8 cellular contexts compared by ENCODE assay signal in genomic region chr21:38913120-38913975, GRCh38.
A peak's percentile ranks its signal among the peaks of the same experiment; 100 is the strongest.
DNase-seq lines count a peak whose midpoint lies in the region; ATAC-seq and TF ChIP-seq lines count a peak whose summit lies in the region.

No MANE protein-coding gene starts in this region.

- POLR2A ChIA-PET in activated CD8-positive, alpha-beta T cell treated with anti-CD3 and anti-CD28 coated beads for 36 hours (lab: Charles Lee): no interaction called here

- no peaks in the 10 kb centered on the region for H3K36me3 ChIP-seq in left ventricle myocardium inferior

- no peaks in the 10 kb centered on the region for H3K9me3 ChIP-seq in left ventricle myocardium inferior (replicated peaks)

- no peaks in the 10 kb centered on the region for H3K36me3 Mint-ChIP-seq in activated CD8-positive, alpha-beta T cell treated with anti-CD3 and anti-CD28 coated beads for 36 hours (ENCODE audit: low read depth)
- no peaks in the 10 kb centered on the region for H3K36me3 Mint-ChIP-seq in activated T-helper 2 cell treated with anti-CD3 and anti-CD28 coated beads, Interferon-gamma antibody, Interleukin-2, Interleukin-4, amounts not matched to agents 10 μg/mL and 5 μg/mL and 100 μg/mL, durations not matched to agents 14 hours and 24 hours and 36 hours (ENCODE audit: low read depth)

- H3K4me3 Mint-ChIP-seq in activated CD8-positive, alpha-beta T cell treated with anti-CD3 and anti-CD28 coated beads for 36 hours: no peak overlapping the region
- H3K4me3 Mint-ChIP-seq in activated T-helper 2 cell treated with anti-CD3 and anti-CD28 coated beads, Interferon-gamma antibody, Interleukin-2, Interleukin-4, amounts not matched to agents 10 μg/mL and 5 μg/mL and 100 μg/mL, durations not matched to agents 14 hours and 24 hours and 36 hours (ENCODE audit: low read depth): no peak overlapping the region

- H3K4me1 Mint-ChIP-seq in activated CD8-positive, alpha-beta T cell treated with anti-CD3 and anti-CD28 coated beads for 36 hours (ENCODE audit: low read depth): peaks cover 5% of the 10 kb centered on the region
- H3K4me1 Mint-ChIP-seq in activated T-helper 2 cell treated with anti-CD3 and anti-CD28 coated beads, Interferon-gamma antibody, Interleukin-2, Interleukin-4, amounts not matched to agents 10 μg/mL and 5 μg/mL and 100 μg/mL, durations not matched to agents 14 hours and 24 hours and 36 hours (ENCODE audit: low read depth): peaks cover 23% of the 10 kb centered on the region

- H3K4me3 ChIP-seq in left ventricle myocardium inferior: peak overlapping the region; percentile 48

- H3K27me3 ChIP-seq in left ventricle myocardium inferior (ENCODE audit: low read depth): no peaks in the 10 kb centered on the region

- peaks cover 59% of the 10 kb centered on the region for H3K4me1 ChIP-seq in left ventricle myocardium inferior

- CTCF ChIA-PET in activated CD8-positive, alpha-beta T cell treated with anti-CD3 and anti-CD28 coated beads for 36 hours (lab: Charles Lee): no interaction called here

- no peaks in the 10 kb centered on the region for H3K9me3 Mint-ChIP-seq in activated CD8-positive, alpha-beta T cell treated with anti-CD3 and anti-CD28 coated beads for 36 hours
- no peaks in the 10 kb centered on the region for H3K9me3 Mint-ChIP-seq in activated T-helper 2 cell treated with anti-CD3 and anti-CD28 coated beads, Interferon-gamma antibody, Interleukin-2, Interleukin-4, amounts not matched to agents 10 μg/mL and 5 μg/mL and 100 μg/mL, durations not matched to agents 14 hours and 24 hours and 36 hours

- no peak for TF ChIP-seq CTCF in activated CD8-positive, alpha-beta T cell treated with anti-CD3 and anti-CD28 coated beads for 36 hours (IDR thresholded peaks at IDR 0.05)
- no peak for TF ChIP-seq CTCF in left ventricle myocardium inferior (IDR thresholded peaks at IDR 0.05; ENCODE audit: borderline replicate concordance)

- no peak overlapping the region for H3K27ac Mint-ChIP-seq in activated CD8-positive, alpha-beta T cell treated with anti-CD3 and anti-CD28 coated beads for 36 hours
- no peak overlapping the region for H3K27ac Mint-ChIP-seq in activated T-helper 2 cell treated with anti-CD3 and anti-CD28 coated beads, Interferon-gamma antibody, Interleukin-2, Interleukin-4, amounts not matched to agents 10 μg/mL and 5 μg/mL and 100 μg/mL, durations not matched to agents 14 hours and 24 hours and 36 hours

- intact Hi-C loops in activated CD8-positive, alpha-beta T cell treated with anti-CD3 and anti-CD28 coated beads for 36 hours (cut with micrococcal nuclease): no loop called here
- intact Hi-C loops in left ventricle myocardium inferior (cut with micrococcal nuclease): no loop called here
- intact Hi-C loops in activated T-helper 2 cell treated with anti-CD3 and anti-CD28 coated beads, Interferon-gamma antibody, Interleukin-2, Interleukin-4, amounts not matched to agents 10 μg/mL and 5 μg/mL and 100 μg/mL, durations not matched to agents 14 hours and 24 hours and 36 hours (cut with micrococcal nuclease): loop anchor here (5.0 kb wide), 3 partner anchors 64 to 106 kb away; partner anchors contain the start of gene ETS2

- H3K27ac ChIP-seq in left ventricle myocardium inferior (replicated peaks): peak overlapping the region; percentile 86

- ATAC-seq in activated CD8-positive, alpha-beta T cell treated with anti-CD3 and anti-CD28 coated beads for 36 hours: peak; percentile 35
- ATAC-seq in GM21723 (IDR thresholded peaks at IDR 0.05; ENCODE audit: unreplicated experiment): no peak

- H3K27me3 Mint-ChIP-seq in activated CD8-positive, alpha-beta T cell treated with anti-CD3 and anti-CD28 coated beads for 36 hours: peaks cover 7% of the 10 kb centered on the region
- peaks cover 1% of the 10 kb centered on the region for H3K27me3 Mint-ChIP-seq in activated T-helper 2 cell treated with anti-CD3 and anti-CD28 coated beads, Interferon-gamma antibody, Interleukin-2, Interleukin-4, amounts not matched to agents 10 μg/mL and 5 μg/mL and 100 μg/mL, durations not matched to agents 14 hours and 24 hours and 36 hours (ENCODE audit: low read depth)

- peak; percentile 12 for DNase-seq in stimulated activated CD4-positive, alpha-beta T cell treated with anti-CD3 and anti-CD28 coated beads, Interleukin-1b, Interleukin-23, amount 100 ng/mL, for 48 hours
- DNase-seq in stimulated activated CD4-positive, alpha-beta T cell treated with anti-CD3 and anti-CD28 coated beads, Interleukin-4, amount 100 ng/mL, for 4 hours: no peak
- DNase-seq in activated CD8-positive, alpha-beta T cell treated with anti-CD3 and anti-CD28 coated beads for 36 hours: peak; percentile 12
- DNase-seq in left ventricle myocardium inferior (peak; percentile 56), retina (peak; percentile 68), NOMO-1 treated with dmso at 0.1 percent for 144 hours (lab: John Stamatoyannopoulos, UW; ENCODE audit: unreplicated experiment) (no peak)
- no peak for DNase-seq in activated T-helper 2 cell treated with anti-CD3 and anti-CD28 coated beads, Interferon-gamma antibody, Interleukin-2, Interleukin-4, amounts not matched to agents 10 μg/mL and 5 μg/mL and 100 μg/mL, durations not matched to agents 14 hours and 24 hours and 36 hours (ENCODE audit: low spot score)

Comparison
In these comparisons a context has a peak if more than half of its experiments do, and no peak if none do; other contexts are left out.
1. DNase-seq: peak in stimulated activated CD4-positive, alpha-beta T cell treated with anti-CD3 and anti-CD28 coated beads, Interleukin-1b, Interleukin-23, amount 100 ng/mL, for 48 hours (single experiment), activated CD8-positive, alpha-beta T cell treated with anti-CD3 and anti-CD28 coated beads for 36 hours (single experiment), left ventricle myocardium inferior (single experiment) and retina (single experiment); none in stimulated activated CD4-positive, alpha-beta T cell treated with anti-CD3 and anti-CD28 coated beads, Interleukin-4, amount 100 ng/mL, for 4 hours (0 of 2), activated T-helper 2 cell treated with anti-CD3 and anti-CD28 coated beads, Interferon-gamma antibody, Interleukin-2, Interleukin-4, amounts not matched to agents 10 μg/mL and 5 μg/mL and 100 μg/mL, durations not matched to agents 14 hours and 24 hours and 36 hours (single experiment) and NOMO-1 treated with dmso at 0.1 percent for 144 hours (single experiment).